In the genomic region with DNA sequence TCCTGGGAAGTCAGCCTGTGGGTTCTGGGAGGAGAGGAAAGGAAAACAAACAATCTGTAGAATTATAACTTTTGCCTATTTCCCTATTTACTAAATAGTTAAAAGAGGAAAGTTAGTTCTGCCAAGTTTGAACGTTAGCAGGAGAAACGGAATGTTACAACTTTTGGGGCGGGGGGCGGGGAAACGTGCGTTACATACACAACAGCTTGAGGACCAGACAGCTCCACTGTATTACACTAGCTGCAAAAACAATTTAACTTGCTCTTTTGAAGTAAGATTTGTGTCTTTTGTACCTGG, we compare ENCODE assay signal across 8 cellular contexts. TPM values are rescaled to one million over a fixed set of nuclear protein-coding genes. Genes with fewer than 3 reads are reported as not detected.
A peak's percentile ranks its signal among the peaks of the same experiment; 100 is the strongest.
DNase-seq lines count a peak whose midpoint lies in the region; ATAC-seq, FAIRE-seq and TF ChIP-seq lines count a peak whose summit lies in the region.

No MANE protein-coding gene starts in this region.

- peak overlapping the region; percentile 74 for H3K4me3 ChIP-seq in GM12865 (ENCODE audit: low read depth, low read length)
- peak overlapping the region; percentile 76 for H3K4me3 ChIP-seq in fibroblast of the aortic adventitia (ENCODE audit: low read depth, low read length)
- H3K4me3 ChIP-seq in gastrocnemius medialis, result peak overlapping the region; percentile 53 to 69 (median 59)
- H3K4me3 ChIP-seq in aorta (ENCODE audit: low read length in 2 of 2), result no peak overlapping the region

- H3K36me3 Mint-ChIP-seq in T-cell, result peaks cover 3% of the 10 kb centered on the region

- H3K4me1 ChIP-seq in gastrocnemius medialis (peaks cover 7 to 10% of the 10 kb centered on the region in 2 donors), aorta (ENCODE audit: control insufficient read depth in 1 of 2, insufficient read depth in 2 of 2, low read length in 2 of 2) (no peaks in the 10 kb centered on the region)

- 1 to 3% methylated on average over 6 of the region's 6 CpGs for WGBS in aorta, 2 donors

- H3K27ac ChIP-seq in gastrocnemius medialis (peak overlapping the region; percentile 29 to 54 (median 45)), aorta (ENCODE audit: low read depth in 1 of 2, low read length in 2 of 2) (no peak overlapping the region)

- TF ChIP-seq CTCF in GM12865 (IDR thresholded peaks at IDR 0.05; ENCODE audit: insufficient read depth, low read depth, low read length, missing control alignments) (no peak), fibroblast of the aortic adventitia (IDR thresholded peaks at IDR 0.05; ENCODE audit: insufficient read depth, low read length) (no peak), gastrocnemius medialis (IDR thresholded peaks at IDR 0.05 in 4 of 5, conservative IDR thresholded peaks at IDR 0.05 in 1 of 5) (no peak)

- H3K9me3 ChIP-seq in gastrocnemius medialis, result no peaks in the 10 kb centered on the region
- no peaks in the 10 kb centered on the region for H3K9me3 ChIP-seq in aorta (ENCODE audit: control insufficient read depth, low read length)

- peak overlapping the region; percentile 19 to 48 for H3K27ac Mint-ChIP-seq in T-cell

- H3K9me3 Mint-ChIP-seq in T-cell, result no peaks in the 10 kb centered on the region

- H3K4me3 Mint-ChIP-seq in T-cell, result peak overlapping the region; percentile 80 to 90 (median 89)

- ATAC-seq in T-cell (replicated peaks in 1 of 4), result peak in 1 of 4 experiments; percentile 5
- ATAC-seq in gastrocnemius medialis, result no peak
- no peak for ATAC-seq in aorta (ENCODE audit: low FRiP score)

- POLR2A ChIA-PET in T-cell (lab: Charles Lee), result interaction anchor here in 1 of 2 donors (0.5 to 1.5 kb wide), 3 partner anchors 8 to 628 kb away, joined by 3 to 7 read pairs (median 4); no protein-coding TSS in a partner anchor

- no peak for FAIRE-seq in frontal cortex (lab: Jason Lieb, UNC)

- intact Hi-C loops in gastrocnemius medialis (cut with DNase I; ENCODE audit: low total_unique reads), result loop anchor here (5.0 to 10.0 kb wide), 4 partner anchors 93 to 601 kb away; no protein-coding TSS in a partner anchor
- intact Hi-C loops in aorta (cut with DNase I), result no loop called here

- H3K36me3 ChIP-seq in gastrocnemius medialis (no peaks in the 10 kb centered on the region), aorta (ENCODE audit: control insufficient read depth in 1 of 2, insufficient read depth in 2 of 2, low read length in 1 of 2) (no peaks in the 10 kb centered on the region)

- peaks cover 73 to 88% (median 77%) of the 10 kb centered on the region in 3 donors for H3K4me1 Mint-ChIP-seq in T-cell

- CTCF ChIA-PET in T-cell (lab: Charles Lee), result interaction anchor here (0.5 to 2.4 kb wide), 8 partner anchors 12 to 654 kb away, joined by 3 to 34 read pairs (median 4); no protein-coding TSS in a partner anchor

- DNase-seq in GM12865 (ENCODE audit: low read depth) (no peak), T-cell (no peak), fibroblast of the aortic adventitia (ENCODE audit: low read depth) (no peak), gastrocnemius medialis (no peak), frontal cortex (ENCODE audit: low spot score in 2 of 2) (no peak), aorta (no peak), SIG-M5 treated with dmso at 0.1 percent for 504 hours (lab: John Stamatoyannopoulos, UW; ENCODE audit: unreplicated experiment) (no peak)
- no peak for DNase-seq in activated CD4-positive, CD25-positive, alpha-beta regulatory T cell treated with anti-CD3 and anti-CD28 coated beads, Interleukin-2, amount 50 U/mL, for 72 hours

- in situ Hi-C loops in gastrocnemius medialis (cut with MboI; ENCODE audit: low sequenced_read_pairs in 4 of 4), result no loop called here

- H3K27me3 ChIP-seq in gastrocnemius medialis (peaks cover 0 to 13% (median 0%) of the 10 kb centered on the region in 3 donors), aorta (ENCODE audit: control insufficient read depth in 1 of 2, insufficient read depth in 2 of 2, low read length in 1 of 2) (no peaks in the 10 kb centered on the region)

- H3K27me3 Mint-ChIP-seq in T-cell, result peaks cover 11 to 30% of the 10 kb centered on the region in 2 donors

- no peak for TF ChIP-seq POLR2A in gastrocnemius medialis (IDR thresholded peaks at IDR 0.05)

RNA-seq across cellular contexts. Expression of a gene that starts 0.5 kb away (rescaled TPM):
- total RNA-seq in T-cell (100 to 1,000 TPM in 1 of 5 donors, 10 to 100 TPM in 4; 21.9 to 108 (median 30.6) TPM), fibroblast of the aortic adventitia (ENCODE audit: low replicate concordance) (1.4 and 2.8 TPM in 2 replicates), gastrocnemius medialis (1 to 10 TPM; 1.6 to 2.4 (median 1.9) TPM), frontal cortex (1.6 TPM), aorta (10 to 100 TPM in 1 of 2 donors, 1 to 10 TPM in 1; 6.0 to 10.5 TPM)
- polyA plus RNA-seq in aorta, result 1 to 10 TPM in 1 of 2 donors, under 1 TPM in 1; 0.23 to 1.0 TPM

Comparison
In these comparisons a context has a peak if more than half of its experiments do, and no peak if none do; other contexts are left out.
1. H3K4me3 ChIP-seq: peak in GM12865 (single experiment), fibroblast of the aortic adventitia (single experiment) and gastrocnemius medialis (4 of 4); none in aorta (0 of 2).
2. H3K27ac ChIP-seq: peak in gastrocnemius medialis (4 of 4); none in aorta (0 of 2).